ENCODE assay signal across 8 cellular contexts in genomic region chr17:50213026-50214015, GRCh38. TPM values are rescaled to one million over a fixed set of nuclear protein-coding genes. Genes with fewer than 3 reads are reported as not detected.
A peak's percentile ranks its signal among the peaks of the same experiment; 100 is the strongest.
DNase-seq lines count a peak whose midpoint lies in the region; ATAC-seq and TF ChIP-seq lines count a peak whose summit lies in the region.

No MANE protein-coding gene starts in this region.

- no peak overlapping the region for H3K9ac ChIP-seq in neural progenitor cell

- no peaks in the 10 kb centered on the region for H4K20me1 ChIP-seq in neural progenitor cell (ENCODE audit: low read depth)

- no peak overlapping the region for H3K4me3 Mint-ChIP-seq in activated T-cell treated with anti-CD3 and anti-CD28 coated beads, Interleukin-2, amount 50 U/mL, for 4 hours
- H3K4me3 Mint-ChIP-seq in neural progenitor cell: peak overlapping the region; percentile 52

- peak overlapping the region; percentile 21 for H3K4me2 ChIP-seq in neural progenitor cell

- no peaks in the 10 kb centered on the region for H3K9me3 ChIP-seq in neural progenitor cell (ENCODE audit: low read depth)

- no peaks in the 10 kb centered on the region for H3K79me2 ChIP-seq in neural progenitor cell (ENCODE audit: low read depth)

- no peak overlapping the region for H3K27ac ChIP-seq in neural progenitor cell

- H3K4me1 ChIP-seq in neural progenitor cell: peaks cover 24% of the 10 kb centered on the region

- no peak overlapping the region for H2AFZ ChIP-seq in neural progenitor cell (replicated peaks)

- no peak overlapping the region for H3K4me3 ChIP-seq in neural progenitor cell

- peak; percentile 37 for TF ChIP-seq CTCF in neural progenitor cell (IDR thresholded peaks at IDR 0.05)

- no peaks in the 10 kb centered on the region for H3K36me3 ChIP-seq in neural progenitor cell

- DNase-seq in GDM1 (lab: John Stamatoyannopoulos, UW): peak; percentile 52
- no peak for DNase-seq in activated T-cell treated with anti-CD3 and anti-CD28 coated beads, Interleukin-2, amount 50 U/mL, for 4 hours
- DNase-seq in neural progenitor cell (ENCODE audit: low spot score): peak; percentile 71
- no peak for DNase-seq in AG08395 (ENCODE audit: low spot score)

- H3K36me3 Mint-ChIP-seq in activated T-cell treated with anti-CD3 and anti-CD28 coated beads, Interleukin-2, amount 50 U/mL, for 4 hours (ENCODE audit: insufficient read depth): no peaks in the 10 kb centered on the region
- H3K36me3 Mint-ChIP-seq in neural progenitor cell: no peaks in the 10 kb centered on the region

- H3K4me1 Mint-ChIP-seq in activated T-cell treated with anti-CD3 and anti-CD28 coated beads, Interleukin-2, amount 50 U/mL, for 4 hours (ENCODE audit: low read depth): peaks cover 5% of the 10 kb centered on the region
- H3K4me1 Mint-ChIP-seq in neural progenitor cell: peaks cover 71% of the 10 kb centered on the region

- ATAC-seq in GM19372 (IDR thresholded peaks at IDR 0.05; ENCODE audit: low read depth, unreplicated experiment) (peak; percentile 87), HG03457 (IDR thresholded peaks at IDR 0.05; ENCODE audit: unreplicated experiment) (peak; percentile 56), HG03520 (IDR thresholded peaks at IDR 0.05; ENCODE audit: unreplicated experiment) (no peak), GM19452 (IDR thresholded peaks at IDR 0.05; ENCODE audit: unreplicated experiment) (no peak)
- ATAC-seq in activated T-cell treated with anti-CD3 and anti-CD28 coated beads, Interleukin-2, amount 50 U/mL, for 4 hours: peak; percentile 82 to 92

- H3K9me3 Mint-ChIP-seq in activated T-cell treated with anti-CD3 and anti-CD28 coated beads, Interleukin-2, amount 50 U/mL, for 4 hours: no peaks in the 10 kb centered on the region
- H3K9me3 Mint-ChIP-seq in neural progenitor cell: peaks cover 2% of the 10 kb centered on the region

- H3K27ac Mint-ChIP-seq in neural progenitor cell: peak overlapping the region; percentile 21

- H3K27me3 Mint-ChIP-seq in activated T-cell treated with anti-CD3 and anti-CD28 coated beads, Interleukin-2, amount 50 U/mL, for 4 hours (ENCODE audit: low read depth): peaks cover 25% of the 10 kb centered on the region
- H3K27me3 Mint-ChIP-seq in neural progenitor cell (ENCODE audit: insufficient read depth, low read depth): peaks cover 13% of the 10 kb centered on the region

- peaks cover 10% of the 10 kb centered on the region for H3K27me3 ChIP-seq in neural progenitor cell

- peaks cover 3% of the 10 kb centered on the region for H3F3A ChIP-seq in neural progenitor cell (ENCODE audit: low read depth)

RNA-seq across cellular contexts. Expression of gene COL1A1, which starts 11.9 kb away (rescaled TPM):
- 1 to 10 TPM; 1.6 to 3.2 (median 2.8) TPM for total RNA-seq in activated T-cell treated with anti-CD3 and anti-CD28 coated beads, Interleukin-2, amount 50 U/mL, for 4 hours
- 1.1 and 4.2 TPM in 2 replicates for total RNA-seq in neural progenitor cell (ENCODE audit: low replicate concordance)

RNA-seq across cellular contexts. Expression of gene SGCA, which starts 47.5 kb away (rescaled TPM):
- not detected for total RNA-seq in activated T-cell treated with anti-CD3 and anti-CD28 coated beads, Interleukin-2, amount 50 U/mL, for 4 hours
- 1.5 TPM in 1 of 2 replicates, not detected in the other for total RNA-seq in neural progenitor cell (ENCODE audit: low replicate concordance)

Comparison
In these comparisons a context has a peak if more than half of its experiments do, and no peak if none do; other contexts are left out.
1. DNase-seq: peak in GDM1 (single experiment) and neural progenitor cell (single experiment); none in activated T-cell treated with anti-CD3 and anti-CD28 coated beads, Interleukin-2, amount 50 U/mL, for 4 hours (single experiment) and AG08395 (single experiment).
2. ATAC-seq: peak in GM19372 (single experiment), HG03457 (single experiment) and activated T-cell treated with anti-CD3 and anti-CD28 coated beads, Interleukin-2, amount 50 U/mL, for 4 hours (2 of 2); none in HG03520 (single experiment) and GM19452 (single experiment).